34 cellular contexts compared by ENCODE assay signal in the genomic region with DNA sequence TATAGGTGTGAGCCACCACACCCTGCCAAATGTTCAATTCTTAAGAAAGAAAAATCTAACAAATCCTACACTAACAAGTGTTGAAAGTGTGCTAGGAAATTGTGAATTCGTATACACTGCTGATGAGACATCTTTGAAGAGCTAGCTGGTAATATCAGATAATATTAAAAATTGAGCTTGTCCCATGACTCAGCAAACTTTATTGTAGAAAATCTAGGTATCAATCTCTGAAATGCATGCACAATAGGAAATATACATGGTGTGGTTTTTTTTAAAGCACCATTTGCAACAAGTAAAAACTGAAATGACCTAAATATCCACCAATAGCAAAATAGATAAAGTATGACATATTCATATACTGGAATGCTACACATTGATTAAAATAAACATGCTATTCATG.
DNase-seq lines count a peak whose midpoint lies in the region; ATAC-seq, FAIRE-seq and TF ChIP-seq lines count a peak whose summit lies in the region.
"Had no signal": no experiment of that assay in that cellular context is flagged by ENCODE, and none has a peak within 500 bp of the region (broad histone marks: within the 10 kb centered on the region; RNA-seq: fewer than 3 reads in every experiment).

No MANE protein-coding gene starts in this region.

- TF ChIP-seq EP300 in HepG2 (IDR thresholded peaks at IDR 0.05; ENCODE audit: low read depth in 2 of 2, low read length in 2 of 2) (no peak), HepG2 (CRISPR knock-in tag; IDR thresholded peaks at IDR 0.05; ENCODE audit: borderline replicate concordance) (no peak), A549 (IDR thresholded peaks at IDR 0.05) (no peak), K562 (IDR thresholded peaks at IDR 0.05; ENCODE audit: low read length) (no peak)

- no peaks in the 10 kb centered on the region; a peak in 1 of 5 replicates for H3K27me3 ChIP-seq in HepG2 (ENCODE audit: control insufficient read depth in 1 of 2, insufficient read depth in 2 of 2, low read length in 2 of 2)
- H3K27me3 ChIP-seq in right lobe of liver, result no peaks in the 10 kb centered on the region
- H3K27me3 ChIP-seq in IMR-90 (ENCODE audit: control insufficient read depth, insufficient read depth, low read length), result peaks cover 4% of the 10 kb centered on the region
- no peaks in the 10 kb centered on the region for H3K27me3 ChIP-seq in K562 (ENCODE audit: control insufficient read depth in 2 of 2, insufficient read depth in 2 of 2, low read length in 2 of 2)
- H3K27me3 ChIP-seq: BE2C; BLaER1; BLaER1 treated with 17β-estradiol and CSF1 and Interleukin-3, amounts not matched to agents 10 nM and 100 nM had no signal

- TF ChIP-seq POLR2A in HepG2 (IDR thresholded peaks at IDR 0.05; ENCODE audit: insufficient read depth in 1 of 2, low read depth in 2 of 2, low read length in 2 of 2), result no peak
- TF ChIP-seq POLR2A in right lobe of liver (IDR thresholded peaks at IDR 0.05), result no peak
- TF ChIP-seq POLR2A in A549 (IDR thresholded peaks at IDR 0.05; ENCODE audit: low read length), result no peak
- no peak for TF ChIP-seq POLR2A in IMR-90 (IDR thresholded peaks at IDR 0.05; ENCODE audit: low read depth, low read length)
- no peak for TF ChIP-seq POLR2A in K562 (conservative IDR thresholded peaks at IDR 0.05)

- no peak overlapping the region for H2BK5ac ChIP-seq in IMR-90 (ENCODE audit: low read depth, low read length, poor library complexity, severe bottlenecking)

- no peaks in the 10 kb centered on the region for H3K9me2 ChIP-seq in OCI-LY7 (ENCODE audit: insufficient read depth, low read length)

- WGBS in HepG2 (ENCODE audit: low lambda C conversion rate), result 8% methylated on average over 1 of the region's 1 CpG
- WGBS in right lobe of liver (ENCODE audit: insufficient coverage, low coverage, low lambda C conversion rate, missing lambda C conversion rate), result 25% methylated on average over 1 of the region's 1 CpG
- 56% methylated on average over 1 of the region's 1 CpG for WGBS in A549 (ENCODE audit: missing lambda C conversion rate)
- WGBS in IMR-90 (ENCODE audit: extremely low coverage in 2 of 2, insufficient read length in 1 of 2), 2 experiments, result no CpG with 5 or more reads among the region's 1 CpG
- 8% methylated on average over 1 of the region's 1 CpG for WGBS in K562 (ENCODE audit: insufficient coverage, low coverage, missing lambda C conversion rate)

- TF ChIP-seq RAD21 in HepG2 (CRISPR knock-in tag; IDR thresholded peaks at IDR 0.05) (no peak), A549 (conservative IDR thresholded peaks at IDR 0.05 in 1 of 2, IDR thresholded peaks at IDR 0.05 in 1 of 2) (no peak), IMR-90 (IDR thresholded peaks at IDR 0.05; ENCODE audit: low read length) (no peak), K562 (CRISPR knock-in tag; conservative IDR thresholded peaks at IDR 0.05 in 1 of 2, IDR thresholded peaks at IDR 0.05 in 1 of 2) (no peak)

- H3K18ac ChIP-seq in IMR-90 (ENCODE audit: low read depth, low read length), result no peak overlapping the region

- H3K36me3 ChIP-seq in HepG2 (replicated peaks in 1 of 2; ENCODE audit: control insufficient read depth in 1 of 2, insufficient read depth in 2 of 2, low read length in 2 of 2) (no peaks in the 10 kb centered on the region), right lobe of liver (no peaks in the 10 kb centered on the region), IMR-90 (ENCODE audit: control insufficient read depth, insufficient read depth, low read length) (no peaks in the 10 kb centered on the region), K562 (ENCODE audit: control insufficient read depth, insufficient read depth, low read length) (no peaks in the 10 kb centered on the region), OCI-LY7 (ENCODE audit: insufficient read depth, low read length) (no peaks in the 10 kb centered on the region)
- H3K36me3 ChIP-seq: BE2C; BLaER1; BLaER1 treated with 17β-estradiol and CSF1 and Interleukin-3, amounts not matched to agents 10 nM and 100 nM had no signal

- H3K4me3 ChIP-seq in HepG2 (replicated peaks in 1 of 3; ENCODE audit: insufficient read depth in 1 of 3, low read depth in 2 of 3, low read length in 3 of 3), result no peak overlapping the region
- H3K4me3 ChIP-seq in right lobe of liver, result no peak overlapping the region
- no peak overlapping the region for H3K4me3 ChIP-seq in A549
- H3K4me3 ChIP-seq in IMR-90 (ENCODE audit: insufficient read depth, low read depth, low read length), result no peak overlapping the region
- no peak overlapping the region for H3K4me3 ChIP-seq in K562
- no peak overlapping the region for H3K4me3 ChIP-seq in OCI-LY7 (ENCODE audit: low read depth, low read length, poor library complexity, severe bottlenecking)
- H3K4me3 ChIP-seq: BLaER1; BLaER1 treated with 17β-estradiol and CSF1 and Interleukin-3, amounts not matched to agents 10 nM and 100 nM had no signal

- H4K8ac ChIP-seq in IMR-90 (ENCODE audit: low read depth in 2 of 2, low read length in 2 of 2), result no peak overlapping the region

- BruUV-seq in HepG2 (replicated peaks; lab: Mats Ljungman, UMichigan) (no TSS peak), IMR-90 (replicated peaks; lab: Mats Ljungman, UMichigan) (no TSS peak), K562 (replicated peaks; lab: Mats Ljungman, UMichigan) (no TSS peak), OCI-LY7 (replicated peaks; lab: Mats Ljungman, UMichigan) (no TSS peak)

- no peak overlapping the region for H3K23ac ChIP-seq in IMR-90 (ENCODE audit: low read depth, low read length)

- POLR2A ChIA-PET in HepG2 (lab: Yijun Ruan, JAX) (no interaction called here), A549 (lab: Yijun Ruan, JAX) (no interaction called here), IMR-90 (lab: Charles Lee; ENCODE audit: unreplicated experiment) (no interaction called here), K562 (lab: Yijun Ruan, JAX) (interaction anchor here (0.6 kb wide), 1 partner anchor 782 kb away, joined by 3 read pairs; no protein-coding TSS in a partner anchor), OCI-LY7 (lab: Charles Lee) (no interaction called here)

- H3K9me1 ChIP-seq in IMR-90 (ENCODE audit: insufficient read depth, low read length), result no peaks in the 10 kb centered on the region
- H3K9me1 ChIP-seq in K562 (ENCODE audit: control insufficient read depth, insufficient read depth, low read length), result no peaks in the 10 kb centered on the region

- H3K9ac ChIP-seq in HepG2 (ENCODE audit: insufficient read depth, low read depth, low read length) (no peak overlapping the region), IMR-90 (ENCODE audit: low read depth, low read length) (no peak overlapping the region), K562 (ENCODE audit: insufficient read depth in 1 of 2, low read depth in 2 of 2, low read length in 2 of 2) (no peak overlapping the region)
- H3K9ac ChIP-seq: BLaER1; BLaER1 treated with 17β-estradiol and CSF1 and Interleukin-3, amounts not matched to agents 10 nM and 100 nM had no signal

- no peaks in the 10 kb centered on the region for H3K79me1 ChIP-seq in IMR-90 (ENCODE audit: low read depth in 1 of 2, low read length in 2 of 2)

- no peak overlapping the region for H2AK9ac ChIP-seq in IMR-90 (replicated peaks; ENCODE audit: low read depth, low read length, poor library complexity)

- TF ChIP-seq CTCF in HepG2 (CRISPR knock-in tag; IDR thresholded peaks at IDR 0.05) (no peak), right lobe of liver (IDR thresholded peaks at IDR 0.05) (no peak), A549 (IDR thresholded peaks at IDR 0.05) (no peak), IMR-90 (conservative IDR thresholded peaks at IDR 0.05; ENCODE audit: low read depth, low read length) (no peak), K562 (IDR thresholded peaks at IDR 0.05 in 2 of 3, conservative IDR thresholded peaks at IDR 0.05 in 1 of 3; ENCODE audit: insufficient read depth in 2 of 3, low read depth in 1 of 3, low read length in 3 of 3) (no peak), OCI-LY7 (conservative IDR thresholded peaks at IDR 0.05; ENCODE audit: low read length) (no peak)

- H2BK15ac ChIP-seq in IMR-90 (ENCODE audit: low read depth, low read length), result no peak overlapping the region

- no peak overlapping the region for H4K5ac ChIP-seq in IMR-90 (ENCODE audit: low read depth, low read length)

- no peak overlapping the region for H3K27ac ChIP-seq in HepG2 (ENCODE audit: extremely low read length, insufficient read depth, low read length)
- H3K27ac ChIP-seq in right lobe of liver, result no peak overlapping the region
- H3K27ac ChIP-seq in A549, result no peak overlapping the region
- H3K27ac ChIP-seq in IMR-90 (ENCODE audit: insufficient read depth, low read length), result no peak overlapping the region
- H3K27ac ChIP-seq in K562 (ENCODE audit: extremely low read depth, low read depth, low read length), result no peak overlapping the region
- no peak overlapping the region for H3K27ac ChIP-seq in OCI-LY7 (ENCODE audit: low read depth, low read length, poor library complexity, severe bottlenecking)
- H3K27ac ChIP-seq: 22Rv1; BLaER1; BLaER1 treated with 17β-estradiol and CSF1 and Interleukin-3, amounts not matched to agents 10 nM and 100 nM; C4-2B had no signal

- no peak overlapping the region for H3K4ac ChIP-seq in IMR-90 (ENCODE audit: low read depth, low read length)

- CTCF ChIA-PET in HepG2 (lab: Yijun Ruan, JAX; ENCODE audit: low intra/inter-chr PET ratio, low total read pairs) (no interaction called here), A549 (lab: Yijun Ruan, JAX) (interaction anchor here (1.4 kb wide), 2 partner anchors 80 to 190 kb away, joined by 5 read pairs; no protein-coding TSS in a partner anchor), IMR-90 (lab: Yijun Ruan, JAX) (no interaction called here), K562 (lab: Yijun Ruan, JAX; ENCODE audit: low intra/inter-chr PET ratio) (no interaction called here), OCI-LY7 (lab: Charles Lee; ENCODE audit: unreplicated experiment) (no interaction called here)

- intact Hi-C loops in HepG2 (cut with micrococcal nuclease; ENCODE audit: unreplicated experiment) (no loop called here), right lobe of liver (cut with DNase I) (no loop called here), IMR-90 (cut with micrococcal nuclease) (no loop called here), K562 (cut with micrococcal nuclease) (no loop called here), OCI-LY7 (cut with micrococcal nuclease; ENCODE audit: unreplicated experiment) (no loop called here)

- in situ Hi-C loops in HepG2 (cut with HindIII; ENCODE audit: extremely low pct_ligation_motif_present, low pct_unique_long_range_greater_than_20kb) (no loop called here), IMR-90 (cut with MboI; ENCODE audit: low sequenced_read_pairs) (no loop called here), K562 (cut with MboI) (no loop called here)

- H4K20me1 ChIP-seq in HepG2 (ENCODE audit: insufficient read depth, low read length), result no peaks in the 10 kb centered on the region
- no peaks in the 10 kb centered on the region for H4K20me1 ChIP-seq in IMR-90 (ENCODE audit: insufficient read depth, low read length)
- H4K20me1 ChIP-seq in K562 (replicated peaks; ENCODE audit: control insufficient read depth, insufficient read depth, low read length), result no peaks in the 10 kb centered on the region
- H4K20me1 ChIP-seq in OCI-LY7 (ENCODE audit: insufficient read depth, low read length), result no peaks in the 10 kb centered on the region
- H4K20me1 ChIP-seq: BLaER1; BLaER1 treated with 17β-estradiol and CSF1 and Interleukin-3, amounts not matched to agents 10 nM and 100 nM had no signal

- no peak for DNase-seq in HepG2 (ENCODE audit: low spot score)
- DNase-seq in right lobe of liver, result no peak
- no peak for DNase-seq in A549 (ENCODE audit: low read depth in 1 of 2, low spot score in 1 of 2)
- DNase-seq in IMR-90, result no peak
- no peak for DNase-seq in K562 (ENCODE audit: extremely low read depth in 1 of 4, low spot score in 3 of 4)
- DNase-seq in NCI-H748 treated with DMSO at 0.1 percent for 48 hours (lab: John Stamatoyannopoulos, UW), result no peak
- DNase-seq in NCI-H69 (lab: John Stamatoyannopoulos, UW), result no peak
- DNase-seq in OCI-LY7 (ENCODE audit: low spot score), result no peak
- DNase-seq: 8988T; ACHN; AML-193; BE2C; C1 segment of cervical spinal cord; Caco-2; Calu3; CD4-positive, alpha-beta memory T cell; CD4-positive, alpha-beta T cell; CD4-positive, CD25-positive, alpha-beta regulatory T cell; CD8-positive, alpha-beta memory T cell; CD8-positive, alpha-beta T cell; COR-L47; DMS 273 treated with DMSO at 0.1 percent for 48 hours; DMS153; DMS53; DMS79; DMS79 treated with DMSO at 0.1 percent for 48 hours; DND-41; EL had no signal

- H2BK20ac ChIP-seq in IMR-90 (ENCODE audit: low read depth, low read length), result no peak overlapping the region

- H2BK120ac ChIP-seq in IMR-90 (ENCODE audit: low read depth, low read length), result no peak overlapping the region

- H3K4me1 ChIP-seq in HepG2 (ENCODE audit: insufficient read depth, low read length), result no peaks in the 10 kb centered on the region
- no peaks in the 10 kb centered on the region for H3K4me1 ChIP-seq in right lobe of liver
- no peaks in the 10 kb centered on the region for H3K4me1 ChIP-seq in A549
- no peaks in the 10 kb centered on the region; the same call in 1 of the 2 replicates for H3K4me1 ChIP-seq in IMR-90 (ENCODE audit: control insufficient read depth, insufficient read depth, low read length)
- peaks cover 0 to 5% of the 10 kb centered on the region in 2 experiments; a peak in 3 of 5 replicates for H3K4me1 ChIP-seq in K562 (replicated peaks in 1 of 2; ENCODE audit: control insufficient read depth in 2 of 2, insufficient read depth in 2 of 2, low read length in 2 of 2)
- H3K4me1 ChIP-seq in OCI-LY7 (ENCODE audit: insufficient read depth, low read length, poor library complexity, severe bottlenecking), result no peaks in the 10 kb centered on the region
- H3K4me1 ChIP-seq: BE2C, Caco-2 had no signal

- H2AFZ ChIP-seq in HepG2 (ENCODE audit: low read length), result no peak overlapping the region
- H2AFZ ChIP-seq in IMR-90 (replicated peaks; ENCODE audit: low read length, poor library complexity), result no peak overlapping the region
- H2AFZ ChIP-seq in K562 (ENCODE audit: low read depth, low read length), result no peak overlapping the region
- no peak overlapping the region for H2AFZ ChIP-seq in OCI-LY7 (ENCODE audit: low read length)

- no peak overlapping the region for H3K4me2 ChIP-seq in HepG2 (ENCODE audit: low read depth, low read length)
- H3K4me2 ChIP-seq in A549, result no peak overlapping the region
- H3K4me2 ChIP-seq in IMR-90 (ENCODE audit: low read depth, low read length), result no peak overlapping the region
- H3K4me2 ChIP-seq in K562 (ENCODE audit: insufficient read depth, low read length), result no peak overlapping the region
- no peak overlapping the region for H3K4me2 ChIP-seq in OCI-LY7 (ENCODE audit: low read length)
- H3K4me2 ChIP-seq: BLaER1; BLaER1 treated with 17β-estradiol and CSF1 and Interleukin-3, amounts not matched to agents 10 nM and 100 nM had no signal

- no peak for ATAC-seq in HepG2
- no peak for ATAC-seq in right lobe of liver
- ATAC-seq in A549, result no peak
- ATAC-seq in IMR-90 (ENCODE audit: low read depth), result no peak
- no peak for ATAC-seq in K562
- ATAC-seq: CD8-positive, alpha-beta T cell had no signal

- no peak overlapping the region for H3K56ac ChIP-seq in IMR-90 (ENCODE audit: extremely low read depth, insufficient read depth, low read length)

- dilution Hi-C loops in IMR-90 (cut with HindIII; ENCODE audit: low sequenced_read_pairs, unreplicated experiment), result no loop called here

- H3K79me2 ChIP-seq in HepG2 (ENCODE audit: insufficient read depth, low read length), result no peaks in the 10 kb centered on the region
- H3K79me2 ChIP-seq in K562 (ENCODE audit: control insufficient read depth, insufficient read depth, low read length), result no peaks in the 10 kb centered on the region
- H3K79me2 ChIP-seq in OCI-LY7 (ENCODE audit: insufficient read depth, low read depth, low read length), result no peaks in the 10 kb centered on the region

- no peak overlapping the region for H3K14ac ChIP-seq in IMR-90 (replicated peaks; ENCODE audit: low read depth, low read length)

- H3K9me3 ChIP-seq in HepG2 (ENCODE audit: low read length) (peaks cover 2% of the 10 kb centered on the region), right lobe of liver (no peaks in the 10 kb centered on the region), A549 (peaks cover 28% of the 10 kb centered on the region; the same call in 2 of the 3 replicates), IMR-90 (ENCODE audit: control insufficient read depth, insufficient read depth, low read length) (no peaks in the 10 kb centered on the region), K562 (replicated peaks; ENCODE audit: control insufficient read depth, insufficient read depth, low read depth, low read length) (no peaks in the 10 kb centered on the region), OCI-LY7 (ENCODE audit: low read length) (no peaks in the 10 kb centered on the region)
- H3K9me3 ChIP-seq: BE2C, Caco-2 had no signal

- H4K91ac ChIP-seq in IMR-90 (ENCODE audit: insufficient read depth, low read depth, low read length), result no peak overlapping the region

- peak; percentile 34 for FAIRE-seq in HepG2 (lab: Jason Lieb, UNC)
- no peak for FAIRE-seq in A549 (lab: Jason Lieb, UNC)
- FAIRE-seq in K562 (lab: Jason Lieb, UNC), result no peak
- FAIRE-seq: A204.1, D721Med had no signal

- no peak overlapping the region for H2AK5ac ChIP-seq in IMR-90 (ENCODE audit: low read depth, low read length)

Comparison
In these comparisons a context has a peak if more than half of its experiments do, and no peak if none do; other contexts are left out.
1. Of the 241 proteins assayed by ChIP-seq in both HepG2 and K562: peak only in HepG2: none; only in K562: MAFG and NFE2L1; in both: MAFF; in neither: 237; mixed calls (peak in some experiments, not most) for 1.